ENCODE assay signal across 8 cellular contexts in the genomic region with DNA sequence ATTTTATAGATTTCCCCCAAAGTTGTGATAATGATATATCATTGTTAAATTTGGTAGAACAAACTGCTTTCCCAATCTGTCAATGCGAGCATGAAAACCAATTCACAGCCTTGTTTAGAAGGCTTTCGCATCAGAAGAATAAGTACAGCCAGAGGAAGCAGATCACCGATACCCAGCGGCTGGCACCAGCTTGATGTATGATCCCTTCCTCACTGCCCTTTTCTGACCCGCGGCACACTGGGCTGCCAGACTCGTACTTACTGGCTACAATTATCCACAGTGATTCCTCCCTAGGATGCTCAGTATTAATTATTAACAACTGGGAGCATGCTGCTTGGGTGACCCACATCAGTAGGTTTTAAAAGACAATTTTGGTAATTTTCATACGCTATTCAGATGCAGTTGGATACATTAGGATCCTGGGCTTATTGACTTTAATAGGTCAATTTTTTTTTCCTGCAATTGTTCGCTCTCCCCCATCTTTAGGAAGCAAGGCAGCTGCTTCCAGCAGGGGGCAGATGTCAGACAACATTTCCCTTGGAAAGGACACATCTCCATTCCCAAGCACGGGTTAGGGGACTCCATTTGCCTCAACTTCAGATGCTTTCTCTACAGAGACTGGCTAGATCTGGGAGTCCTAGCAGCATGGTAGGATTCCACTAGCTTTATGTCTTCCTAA.
A peak's percentile ranks its signal among the peaks of the same experiment; 100 is the strongest.
DNase-seq lines count a peak whose midpoint lies in the region; FAIRE-seq and TF ChIP-seq lines count a peak whose summit lies in the region.

No MANE protein-coding gene starts in this region.

- WGBS in small intestine, 3 donors = 70 to 75% (median 72%) methylated on average over 10 of the region's 10 CpGs
- WGBS in spleen, 5 donors = 77 to 84% (median 80%) methylated on average over 10 of the region's 10 CpGs

- no peak overlapping the region for H3K4me2 ChIP-seq in fibroblast of lung (ENCODE audit: extremely low read depth, insufficient read depth, low read length)

- H3K27me3 ChIP-seq in fibroblast of lung (ENCODE audit: control insufficient read depth, insufficient read depth, low read length) (no peaks in the 10 kb centered on the region), small intestine (ENCODE audit: control insufficient read depth in 2 of 2, insufficient read depth in 2 of 2, low read length in 2 of 2) (no peaks in the 10 kb centered on the region), spleen (replicated peaks in 1 of 7) (no peaks in the 10 kb centered on the region)

- peak; percentile 4 for DNase-seq in NCI-H1092 (lab: John Stamatoyannopoulos, UW)
- no peak for DNase-seq in NCI-H1092 treated with DMSO at 0.1 percent for 48 hours (lab: John Stamatoyannopoulos, UW)
- peak; percentile 25 for DNase-seq in NCI-H69 (lab: John Stamatoyannopoulos, UW)
- DNase-seq in fibroblast of lung (ENCODE audit: low read depth in 2 of 2) = peak in 1 of 2 donors; percentile 41
- DNase-seq in small intestine = peak; percentile 25
- DNase-seq in spleen = no peak
- DNase-seq in cerebellum (ENCODE audit: low spot score) = no peak
- no peak for DNase-seq in GM12892 (ENCODE audit: insufficient read length)

- intact Hi-C loops in spleen (cut with DNase I; ENCODE audit: low total_unique reads) = no loop called here

- H3K4me3 ChIP-seq in fibroblast of lung (replicated peaks in 1 of 4; ENCODE audit: control extremely low read depth in 1 of 4, insufficient read depth in 1 of 4, low read depth in 3 of 4, low read length in 4 of 4) (no peak overlapping the region), small intestine (ENCODE audit: low read depth in 1 of 2, low read length in 2 of 2) (no peak overlapping the region), spleen (no peak overlapping the region)

- peak; percentile 24 to 72 for TF ChIP-seq CTCF in fibroblast of lung (conservative IDR thresholded peaks at IDR 0.05 in 1 of 2, IDR thresholded peaks at IDR 0.05 in 1 of 2; ENCODE audit: low read depth in 1 of 2, low read length in 2 of 2)
- peak in 2 of 11 experiments; percentile 24 to 30 for TF ChIP-seq CTCF in spleen (IDR thresholded peaks at IDR 0.05 in 8 of 11, conservative IDR thresholded peaks at IDR 0.05 in 3 of 11)

- no peak overlapping the region for H2AFZ ChIP-seq in fibroblast of lung (ENCODE audit: low read length)

- H3K4me1 ChIP-seq in fibroblast of lung (ENCODE audit: control insufficient read depth, extremely low read depth, insufficient read depth, low read length) (no peaks in the 10 kb centered on the region), small intestine (ENCODE audit: control insufficient read depth in 2 of 2, insufficient read depth in 1 of 2, low read depth in 1 of 2, low read length in 1 of 2) (no peaks in the 10 kb centered on the region), spleen (no peaks in the 10 kb centered on the region)

- H3K9me3 ChIP-seq in fibroblast of lung (ENCODE audit: control insufficient read depth, insufficient read depth, low read depth, low read length) = no peaks in the 10 kb centered on the region
- H3K9me3 ChIP-seq in small intestine (ENCODE audit: control insufficient read depth, low read depth) = no peaks in the 10 kb centered on the region
- no peaks in the 10 kb centered on the region for H3K9me3 ChIP-seq in spleen

- TF ChIP-seq POLR2A in spleen (IDR thresholded peaks at IDR 0.05) (no peak), GM12892 (IDR thresholded peaks at IDR 0.05; ENCODE audit: low read depth, low read length) (no peak)

- no peaks in the 10 kb centered on the region for H3K79me2 ChIP-seq in fibroblast of lung (ENCODE audit: control insufficient read depth, insufficient read depth, low read length)

- FAIRE-seq in small intestine (lab: Jason Lieb, UNC) = no peak
- no peak for FAIRE-seq in GM12892 (lab: Jason Lieb, UNC)

- no peak overlapping the region for H3K9ac ChIP-seq in fibroblast of lung (ENCODE audit: insufficient read depth, low read length)

- H3K27ac ChIP-seq in fibroblast of lung (ENCODE audit: insufficient read depth, low read length) (no peak overlapping the region), small intestine (ENCODE audit: low read depth in 1 of 2, low read length in 1 of 2) (no peak overlapping the region), spleen (no peak overlapping the region)

- no peaks in the 10 kb centered on the region for H4K20me1 ChIP-seq in fibroblast of lung (ENCODE audit: control insufficient read depth, extremely low read depth, insufficient read depth, low read length)

- H3K36me3 ChIP-seq in fibroblast of lung (ENCODE audit: control insufficient read depth, insufficient read depth, low read length) (no peaks in the 10 kb centered on the region), small intestine (ENCODE audit: control insufficient read depth in 2 of 2, insufficient read depth in 2 of 2, low read length in 2 of 2) (no peaks in the 10 kb centered on the region), spleen (no peaks in the 10 kb centered on the region)

Comparison
In these comparisons a context has a peak if more than half of its experiments do, and no peak if none do; other contexts are left out.
1. DNase-seq: peak in NCI-H1092 (single experiment), NCI-H69 (single experiment) and small intestine (single experiment); none in NCI-H1092 treated with DMSO at 0.1 percent for 48 hours (single experiment), spleen (single experiment), cerebellum (single experiment) and GM12892 (single experiment).